In genomic region chr15:66617137-66618090, GRCh38 we compare ENCODE assay signal across 8 cellular contexts. TPM values are rescaled to one million over a fixed set of nuclear protein-coding genes. Genes with fewer than 3 reads are reported as not detected.
DNase-seq lines count a peak whose midpoint lies in the region; FAIRE-seq and TF ChIP-seq lines count a peak whose summit lies in the region.

No MANE protein-coding gene starts in this region.

- TF ChIP-seq CTCF in AG10803 (conservative IDR thresholded peaks at IDR 0.05; ENCODE audit: low read length): no peak
- no peak for TF ChIP-seq CTCF in NB4 (IDR thresholded peaks at IDR 0.05; ENCODE audit: low read depth, low read length)

- H3K4me3 ChIP-seq in AG10803 (ENCODE audit: low read length) (no peak overlapping the region), NB4 (ENCODE audit: low read depth, low read length) (peak overlapping the region; percentile 32), mesodermal cell (ENCODE audit: extremely low read depth, insufficient read depth, low read length, poor library complexity, severe bottlenecking) (no peak overlapping the region)

- DNase-seq in AG10803 (ENCODE audit: low read depth) (peak; percentile 50), NB4 (ENCODE audit: low read depth) (peak; percentile 89), dermis blood vessel endothelial cell (peak; percentile 96), urothelium cell line (ENCODE audit: low spot score) (peak; percentile 81), DMS79 (lab: John Stamatoyannopoulos, UW) (no peak), amniotic stem cell (lab: John Stamatoyannopoulos, UW) (no peak)
- DNase-seq in central memory CD4-positive, alpha-beta T cell: no peak

- H3K4me1 ChIP-seq in mesodermal cell (ENCODE audit: control insufficient read depth, insufficient read depth, low read length, poor library complexity, severe bottlenecking): peaks cover 65% of the 10 kb centered on the region

- no peak for FAIRE-seq in urothelium cell line (lab: Jason Lieb, UNC)

- no peaks in the 10 kb centered on the region for H3K36me3 ChIP-seq in mesodermal cell (ENCODE audit: control insufficient read depth, insufficient read depth, low read length)

- 68 to 69% methylated on average over 10 of the region's 15 CpGs for WGBS in mesodermal cell (ENCODE audit: insufficient coverage in 2 of 2), 2 experiments

- H3K27ac ChIP-seq in mesodermal cell (ENCODE audit: low read depth, low read length, severe bottlenecking): peak overlapping the region; percentile 94

- H3K9me3 ChIP-seq in mesodermal cell (ENCODE audit: control insufficient read depth, low read length): no peaks in the 10 kb centered on the region

- TF ChIP-seq POLR2A in NB4 (IDR thresholded peaks at IDR 0.05; ENCODE audit: extremely low read depth, insufficient read length): peak; percentile 48

RNA-seq across cellular contexts. Expression of gene LCTL, which starts 51.6 kb away (rescaled TPM):
- not detected in 2 replicates for total RNA-seq in dermis blood vessel endothelial cell
- polyA plus RNA-seq in mesodermal cell (2013, experiment 1 of 2): 4.1 TPM
- polyA plus RNA-seq in mesodermal cell (2013, experiment 2 of 2): 3.4 TPM

Comparison
In these comparisons a context has a peak if more than half of its experiments do, and no peak if none do; other contexts are left out.
1. DNase-seq: peak in AG10803 (single experiment), NB4 (single experiment), dermis blood vessel endothelial cell (single experiment) and urothelium cell line (single experiment); none in central memory CD4-positive, alpha-beta T cell (single experiment), DMS79 (single experiment) and amniotic stem cell (single experiment).